Comparison of ENCODE assay signal across 21 cellular contexts in genomic region chr11:133326849-133327248, GRCh38.
"Had no signal": no experiment of that assay in that cellular context is flagged by ENCODE, and none has a peak within 500 bp of the region (broad histone marks: within the 10 kb centered on the region; RNA-seq: fewer than 3 reads in every experiment).

No MANE protein-coding gene starts in this region.

- H3K36me3 Mint-ChIP-seq: naive B cell had no signal

- H3K4me3 ChIP-seq: coronary artery, hepatocyte, lung, tibial artery, upper lobe of left lung had no signal

- H3K27me3 ChIP-seq: foreskin keratinocyte, hepatocyte, neutrophil, tibial artery, upper lobe of left lung had no signal

- H3K36me3 ChIP-seq: neutrophil, tibial artery, upper lobe of left lung had no signal

- H3K27ac Mint-ChIP-seq: endodermal cell, naive B cell had no signal

- H3K4me1 ChIP-seq: foreskin keratinocyte, tibial artery, upper lobe of left lung had no signal

- H2AFZ ChIP-seq: hepatocyte had no signal

- H3K4me3 Mint-ChIP-seq: endodermal cell, naive B cell had no signal

- DNase-seq: effector CD4-positive, alpha-beta T cell; endodermal cell; erythroblast; foreskin keratinocyte; head of caudate nucleus; kidney; left colon; left ventricle myocardium superior; mesendoderm; naive B cell; posterior cingulate gyrus; small intestine; stimulated activated CD4-positive, alpha-beta T cell treated with anti-CD3 and anti-CD28 coated beads, Interleukin-12 subunit alpha, Interleukin-12 subunit beta, amount 100 ng/mL, for 4 hours; stimulated activated naive CD4-positive, alpha-beta T cell treated with Interleukin-2 at 50 U/mL for 16 hours; tibial artery had no signal

- H3K9me3 ChIP-seq: neutrophil, tibial artery, upper lobe of left lung had no signal

- H3K4me2 ChIP-seq: hepatocyte had no signal

- H3K4me1 Mint-ChIP-seq: endodermal cell, naive B cell had no signal

- ATAC-seq: foreskin keratinocyte, left colon, left ventricle myocardium superior had no signal

- H3K27ac ChIP-seq: coronary artery, foreskin keratinocyte, hepatocyte, neutrophil, tibial artery, upper lobe of left lung had no signal

- FAIRE-seq: endothelial cell of umbilical vein, kidney, small intestine had no signal
